8 cellular contexts compared by ENCODE assay signal in the genomic region with DNA sequence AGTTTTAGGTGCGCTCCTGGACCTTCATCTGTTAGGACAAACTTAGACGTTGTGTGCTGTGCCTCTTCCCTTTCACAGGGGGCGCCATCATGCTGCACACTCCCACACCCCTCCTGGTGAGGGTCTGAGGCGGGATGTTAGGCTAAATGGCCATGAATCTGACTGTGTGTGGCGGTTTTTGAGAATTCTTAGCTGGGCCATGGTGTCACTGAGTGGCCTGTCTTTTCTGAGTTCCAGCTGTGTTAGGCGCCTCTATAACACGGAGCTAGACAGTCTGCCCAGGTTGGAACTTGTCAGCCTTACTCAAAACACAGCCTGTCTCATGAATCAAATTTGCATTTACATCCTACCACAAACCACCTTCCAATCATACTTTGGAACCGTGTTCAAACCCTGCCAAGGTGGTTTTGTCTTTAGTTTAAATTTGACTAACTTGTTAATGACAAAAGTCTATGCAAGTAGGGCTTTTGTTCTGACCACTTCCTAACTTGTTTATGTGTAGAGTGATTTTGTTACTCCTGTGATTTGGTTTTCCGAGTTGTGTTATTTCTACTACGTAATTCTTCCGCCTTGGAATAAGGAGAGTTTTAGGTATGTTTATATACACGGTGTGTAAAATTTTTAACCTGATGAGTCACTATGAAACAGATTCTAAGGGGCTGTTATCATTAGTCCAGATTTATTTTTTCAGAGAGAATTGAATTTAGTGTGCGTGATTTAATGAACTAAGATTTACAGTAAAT. TPM values are rescaled to one million over a fixed set of nuclear protein-coding genes. Genes with fewer than 3 reads are reported as not detected.
DNase-seq lines count a peak whose midpoint lies in the region; ATAC-seq and TF ChIP-seq lines count a peak whose summit lies in the region.

No MANE protein-coding gene starts in this region.

- H2BK5ac ChIP-seq in neuronal stem cell (ENCODE audit: low read length), result no peak overlapping the region

- H2AFZ ChIP-seq in neuronal stem cell (ENCODE audit: low read length), result no peak overlapping the region

- peak overlapping the region; percentile 77 for H3K4me3 Mint-ChIP-seq in activated naive CD8-positive, alpha-beta T cell

- peak overlapping the region; percentile 80 for H3K27ac Mint-ChIP-seq in activated naive CD8-positive, alpha-beta T cell

- peaks cover 3% of the 10 kb centered on the region for H3K79me1 ChIP-seq in neuronal stem cell (ENCODE audit: low read depth, low read length)

- H3K9me3 Mint-ChIP-seq in activated naive CD8-positive, alpha-beta T cell (ENCODE audit: low read depth), result no peaks in the 10 kb centered on the region

- DNase-seq in NK-92 treated with Interleukin-12 subunit alpha and Interleukin-12 subunit beta, amount 100 ng/mL, for 24 hours (lab: John Stamatoyannopoulos, UW), result peak; percentile 35
- DNase-seq in NK-92 (lab: John Stamatoyannopoulos, UW; ENCODE audit: unreplicated experiment) (no peak), HFF-Myc (ENCODE audit: extremely low read depth, low read depth) (no peak), NB4 (ENCODE audit: low read depth) (peak; percentile 61), left lung (no peak), neuronal stem cell (ENCODE audit: low spot score) (no peak), NCI-H146 (lab: John Stamatoyannopoulos, UW) (no peak)

- H3K18ac ChIP-seq in neuronal stem cell (ENCODE audit: low read length), result no peak overlapping the region

- no peak overlapping the region for H4K91ac ChIP-seq in neuronal stem cell (ENCODE audit: low read depth, low read length, poor library complexity)

- H2BK12ac ChIP-seq in neuronal stem cell (ENCODE audit: low read length), result no peak overlapping the region

- no peaks in the 10 kb centered on the region for H3K9me3 ChIP-seq in left lung
- H3K9me3 ChIP-seq in neuronal stem cell (replicated peaks in 1 of 2; ENCODE audit: control insufficient read depth in 2 of 2, insufficient read depth in 1 of 2, low read depth in 1 of 2, low read length in 2 of 2), result peaks cover 2 to 5% of the 10 kb centered on the region in 2 donors

- H3K36me3 Mint-ChIP-seq in activated naive CD8-positive, alpha-beta T cell, result peaks cover 5% of the 10 kb centered on the region

- no peak overlapping the region for H2BK120ac ChIP-seq in neuronal stem cell (ENCODE audit: low read depth, low read length)

- peak overlapping the region in 1 of 2 donors; percentile 92 for H3K27ac ChIP-seq in left lung
- no peak overlapping the region for H3K27ac ChIP-seq in neuronal stem cell (replicated peaks; ENCODE audit: low read length)

- TF ChIP-seq CTCF in HFF-Myc (IDR thresholded peaks at IDR 0.05; ENCODE audit: low read depth, low read length, missing control alignments) (peak; percentile 73), NB4 (IDR thresholded peaks at IDR 0.05; ENCODE audit: low read depth, low read length) (peak; percentile 83), left lung (IDR thresholded peaks at IDR 0.05) (peak; percentile 30 to 32)

- H3K4me3 ChIP-seq in HFF-Myc (replicated peaks; ENCODE audit: low read depth, low read length) (no peak overlapping the region), NB4 (ENCODE audit: low read depth, low read length) (no peak overlapping the region), left lung (no peak overlapping the region), neuronal stem cell (ENCODE audit: low read length in 2 of 2) (no peak overlapping the region)

- no peak overlapping the region for H3K14ac ChIP-seq in neuronal stem cell (ENCODE audit: low read length)

- H3K36me3 ChIP-seq in left lung (peaks cover 0 to 11% of the 10 kb centered on the region in 2 donors), neuronal stem cell (replicated peaks in 1 of 2; ENCODE audit: control insufficient read depth in 2 of 2, insufficient read depth in 2 of 2, low read length in 2 of 2) (peaks cover 1 to 50% of the 10 kb centered on the region in 2 donors)

- H4K8ac ChIP-seq in neuronal stem cell (ENCODE audit: low read depth, low read length), result no peak overlapping the region

- H3K4me2 ChIP-seq in neuronal stem cell (ENCODE audit: insufficient read depth, low read length, poor library complexity, severe bottlenecking), result no peak overlapping the region

- H3K4ac ChIP-seq in neuronal stem cell (ENCODE audit: low read length), result no peak overlapping the region

- H3K4me1 Mint-ChIP-seq in activated naive CD8-positive, alpha-beta T cell (ENCODE audit: low read depth), result peaks cover 70% of the 10 kb centered on the region

- no peak for ATAC-seq in left lung

- H2AK5ac ChIP-seq in neuronal stem cell (ENCODE audit: low read depth, low read length), result no peak overlapping the region

- no peak overlapping the region for H2BK15ac ChIP-seq in neuronal stem cell (ENCODE audit: low read length)

- H3K27me3 ChIP-seq in left lung (no peaks in the 10 kb centered on the region), neuronal stem cell (ENCODE audit: control insufficient read depth in 3 of 3, insufficient read depth in 3 of 3, low read depth in 1 of 3, low read length in 3 of 3) (no peaks in the 10 kb centered on the region)

- TF ChIP-seq POLR2A in NB4 (IDR thresholded peaks at IDR 0.05; ENCODE audit: extremely low read depth, insufficient read length), result no peak

- H3K9ac ChIP-seq in neuronal stem cell (ENCODE audit: low read depth, low read length, poor library complexity), result no peak overlapping the region

- WGBS in neuronal stem cell (ENCODE audit: extremely low coverage in 2 of 2, insufficient read length in 2 of 2, insufficient replicate concordance in 1 of 2), 2 donors, result no CpG with 5 or more reads among the region's 13 CpGs

- intact Hi-C loops in left lung (cut with DNase I), result no loop called here

- no peaks in the 10 kb centered on the region for H3K27me3 Mint-ChIP-seq in activated naive CD8-positive, alpha-beta T cell

- H3K4me1 ChIP-seq in left lung, result peaks cover 31 to 70% of the 10 kb centered on the region in 2 donors
- H3K4me1 ChIP-seq in neuronal stem cell (ENCODE audit: control insufficient read depth in 2 of 2, insufficient read depth in 1 of 2, low read depth in 1 of 2, low read length in 2 of 2), result peaks cover 6 to 7% of the 10 kb centered on the region in 2 donors

- H3K23ac ChIP-seq in neuronal stem cell (ENCODE audit: low read depth, low read length, poor library complexity), result no peak overlapping the region

RNA-seq across cellular contexts. Expression of a gene that starts 19.6 kb away (rescaled TPM):
- 10 to 100 TPM; 24.9 to 26.6 TPM for total RNA-seq in left lung
- 12.6 TPM for polyA plus RNA-seq in neuronal stem cell (2013, experiment 1 of 2)
- polyA plus RNA-seq in neuronal stem cell (2013, experiment 2 of 2), result 12.7 TPM

RNA-seq across cellular contexts. Expression of a gene that starts 35.7 kb away (rescaled TPM):
- total RNA-seq in left lung, result 10 to 100 TPM; 30.6 to 63.7 TPM
- 11.1 TPM for polyA plus RNA-seq in neuronal stem cell (2013, experiment 1 of 2)
- polyA plus RNA-seq in neuronal stem cell (2013, experiment 2 of 2), result 10.9 TPM

Comparison
In these comparisons a context has a peak if more than half of its experiments do, and no peak if none do; other contexts are left out.
1. DNase-seq: peak in NK-92 treated with Interleukin-12 subunit alpha and Interleukin-12 subunit beta, amount 100 ng/mL, for 24 hours (single experiment) and NB4 (single experiment); none in NK-92 (single experiment), HFF-Myc (single experiment), left lung (0 of 2), neuronal stem cell (single experiment) and NCI-H146 (single experiment).
2. CTCF ChIP-seq: peak in every context shown above with its lines; median percentile 83 in NB4; 73 in HFF-Myc; 31 in left lung.